Comparison of ENCODE assay signal across 1 cellular context in genomic region chr11:17277024-17277584, GRCh38.
TF ChIP-seq lines count a peak whose summit lies in the region.

No MANE protein-coding gene starts in this region.

TF ChIP-seq in HepG2, 621 proteins besides CTCF, POLR2A, EP300 and RAD21 (continued from another document and continues in another):
- TF ChIP-seq, protein P1, sequence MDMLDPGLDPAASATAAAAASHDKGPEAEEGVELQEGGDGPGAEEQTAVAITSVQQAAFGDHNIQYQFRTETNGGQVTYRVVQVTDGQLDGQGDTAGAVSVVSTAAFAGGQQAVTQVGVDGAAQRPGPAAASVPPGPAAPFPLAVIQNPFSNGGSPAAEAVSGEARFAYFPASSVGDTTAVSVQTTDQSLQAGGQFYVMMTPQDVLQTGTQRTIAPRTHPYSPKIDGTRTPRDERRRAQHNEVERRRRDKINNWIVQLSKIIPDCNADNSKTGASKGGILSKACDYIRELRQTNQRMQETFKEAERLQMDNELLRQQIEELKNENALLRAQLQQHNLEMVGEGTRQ (IDR thresholded peaks at IDR 0.05; ENCODE audit: low read depth, low read length), result no peak
- TF ChIP-seq, protein P1 (CRISPR knock-in tag; IDR thresholded peaks at IDR 0.05; ENCODE audit: borderline replicate concordance), result no peak
- 0 out of 2 replicates have a peak, but pooled peaks have one; percentile 69 for TF ChIP-seq KLF15 (CRISPR knock-in tag; IDR thresholded peaks at IDR 0.05; ENCODE audit: borderline replicate concordance)
- TF ChIP-seq SAFB2 (CRISPR knock-in tag; IDR thresholded peaks at IDR 0.05; ENCODE audit: borderline replicate concordance, low read depth), result no peak
- no peak for TF ChIP-seq KAT8 (CRISPR knock-in tag; IDR thresholded peaks at IDR 0.05)
- TF ChIP-seq DNMT1 (CRISPR knock-in tag; IDR thresholded peaks at IDR 0.05), result no peak
- TF ChIP-seq HNRNPL (IDR thresholded peaks at IDR 0.05; ENCODE audit: low read depth, low read length), result 0 out of 2 replicates have a peak, but pooled peaks have one; percentile 36
- peak; percentile 12; the same call in 1 of the 2 replicates for TF ChIP-seq ZNF891 (CRISPR knock-in tag; IDR thresholded peaks at IDR 0.05)
- TF ChIP-seq ZNF713 (CRISPR knock-in tag; IDR thresholded peaks at IDR 0.05), result 0 out of 2 replicates have a peak, but pooled peaks have one; percentile 11
- TF ChIP-seq ARNT (IDR thresholded peaks at IDR 0.05), result no peak
- TF ChIP-seq MEIS2 (CRISPR knock-in tag; IDR thresholded peaks at IDR 0.05), result no peak
- no peak for TF ChIP-seq PHF20 (CRISPR knock-in tag; IDR thresholded peaks at IDR 0.05)
- TF ChIP-seq TBX2 (CRISPR knock-in tag; IDR thresholded peaks at IDR 0.05; ENCODE audit: borderline replicate concordance), result no peak
- TF ChIP-seq ZMAT5 (CRISPR knock-in tag; IDR thresholded peaks at IDR 0.05; ENCODE audit: borderline replicate concordance, low read depth), result no peak
- TF ChIP-seq MATR3 (CRISPR knock-in tag; IDR thresholded peaks at IDR 0.05), result no peak
- no peak for TF ChIP-seq RARG (CRISPR knock-in tag; IDR thresholded peaks at IDR 0.05; ENCODE audit: low read depth)
- TF ChIP-seq NFIC (IDR thresholded peaks at IDR 0.05; ENCODE audit: low read length), result no peak
- no peak for TF ChIP-seq PPARG (CRISPR knock-in tag; conservative IDR thresholded peaks at IDR 0.05)
- no peak for TF ChIP-seq NFYC (CRISPR knock-in tag; IDR thresholded peaks at IDR 0.05)
- TF ChIP-seq ZNF317 (CRISPR knock-in tag; IDR thresholded peaks at IDR 0.05), result 0 out of 2 replicates have a peak, but pooled peaks have one; percentile 5
- no peak for TF ChIP-seq SP5 (CRISPR knock-in tag; IDR thresholded peaks at IDR 0.05; ENCODE audit: borderline replicate concordance, low read depth)
- TF ChIP-seq, protein P2, sequence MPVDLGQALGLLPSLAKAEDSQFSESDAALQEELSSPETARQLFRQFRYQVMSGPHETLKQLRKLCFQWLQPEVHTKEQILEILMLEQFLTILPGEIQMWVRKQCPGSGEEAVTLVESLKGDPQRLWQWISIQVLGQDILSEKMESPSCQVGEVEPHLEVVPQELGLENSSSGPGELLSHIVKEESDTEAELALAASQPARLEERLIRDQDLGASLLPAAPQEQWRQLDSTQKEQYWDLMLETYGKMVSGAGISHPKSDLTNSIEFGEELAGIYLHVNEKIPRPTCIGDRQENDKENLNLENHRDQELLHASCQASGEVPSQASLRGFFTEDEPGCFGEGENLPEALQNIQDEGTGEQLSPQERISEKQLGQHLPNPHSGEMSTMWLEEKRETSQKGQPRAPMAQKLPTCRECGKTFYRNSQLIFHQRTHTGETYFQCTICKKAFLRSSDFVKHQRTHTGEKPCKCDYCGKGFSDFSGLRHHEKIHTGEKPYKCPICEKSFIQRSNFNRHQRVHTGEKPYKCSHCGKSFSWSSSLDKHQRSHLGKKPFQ (CRISPR knock-in tag; IDR thresholded peaks at IDR 0.05; ENCODE audit: insufficient replicate concordance), result no peak
- TF ChIP-seq ZNF674 (CRISPR knock-in tag; IDR thresholded peaks at IDR 0.05; ENCODE audit: low read depth), result no peak
- TF ChIP-seq, protein P3, sequence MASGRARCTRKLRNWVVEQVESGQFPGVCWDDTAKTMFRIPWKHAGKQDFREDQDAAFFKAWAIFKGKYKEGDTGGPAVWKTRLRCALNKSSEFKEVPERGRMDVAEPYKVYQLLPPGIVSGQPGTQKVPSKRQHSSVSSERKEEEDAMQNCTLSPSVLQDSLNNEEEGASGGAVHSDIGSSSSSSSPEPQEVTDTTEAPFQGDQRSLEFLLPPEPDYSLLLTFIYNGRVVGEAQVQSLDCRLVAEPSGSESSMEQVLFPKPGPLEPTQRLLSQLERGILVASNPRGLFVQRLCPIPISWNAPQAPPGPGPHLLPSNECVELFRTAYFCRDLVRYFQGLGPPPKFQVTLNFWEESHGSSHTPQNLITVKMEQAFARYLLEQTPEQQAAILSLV (CRISPR knock-in tag; IDR thresholded peaks at IDR 0.05; ENCODE audit: borderline replicate concordance), result no peak
- no peak for TF ChIP-seq ZNF607 (CRISPR knock-in tag; IDR thresholded peaks at IDR 0.05; ENCODE audit: borderline replicate concordance)
- peak; percentile 16; the same call in 1 of the 2 replicates for TF ChIP-seq ZNF20 (CRISPR knock-in tag; IDR thresholded peaks at IDR 0.05)
- TF ChIP-seq ERF (CRISPR knock-in tag; IDR thresholded peaks at IDR 0.05), result peak; percentile 4; the same call in 1 of the 2 replicates
- TF ChIP-seq SIN3A (IDR thresholded peaks at IDR 0.05; ENCODE audit: borderline replicate concordance, low read depth, low read length), result no peak
- no peak for TF ChIP-seq DMAP1 (CRISPR knock-in tag; IDR thresholded peaks at IDR 0.05)
- TF ChIP-seq FOXJ3 (CRISPR knock-in tag; IDR thresholded peaks at IDR 0.05; ENCODE audit: borderline replicate concordance), result no peak
- TF ChIP-seq ZNF280B (CRISPR knock-in tag; IDR thresholded peaks at IDR 0.05; ENCODE audit: borderline replicate concordance), result 0 out of 2 replicates have a peak, but pooled peaks have one; percentile 42
- no peak for TF ChIP-seq RNF2 (conservative IDR thresholded peaks at IDR 0.05; ENCODE audit: low read depth)
- TF ChIP-seq ZNF570 (CRISPR knock-in tag; IDR thresholded peaks at IDR 0.05; ENCODE audit: borderline replicate concordance), result no peak
- TF ChIP-seq RBM39 (IDR thresholded peaks at IDR 0.05; ENCODE audit: low read depth, low read length, poor library complexity, severe bottlenecking), result no peak
- TF ChIP-seq, protein P4, sequence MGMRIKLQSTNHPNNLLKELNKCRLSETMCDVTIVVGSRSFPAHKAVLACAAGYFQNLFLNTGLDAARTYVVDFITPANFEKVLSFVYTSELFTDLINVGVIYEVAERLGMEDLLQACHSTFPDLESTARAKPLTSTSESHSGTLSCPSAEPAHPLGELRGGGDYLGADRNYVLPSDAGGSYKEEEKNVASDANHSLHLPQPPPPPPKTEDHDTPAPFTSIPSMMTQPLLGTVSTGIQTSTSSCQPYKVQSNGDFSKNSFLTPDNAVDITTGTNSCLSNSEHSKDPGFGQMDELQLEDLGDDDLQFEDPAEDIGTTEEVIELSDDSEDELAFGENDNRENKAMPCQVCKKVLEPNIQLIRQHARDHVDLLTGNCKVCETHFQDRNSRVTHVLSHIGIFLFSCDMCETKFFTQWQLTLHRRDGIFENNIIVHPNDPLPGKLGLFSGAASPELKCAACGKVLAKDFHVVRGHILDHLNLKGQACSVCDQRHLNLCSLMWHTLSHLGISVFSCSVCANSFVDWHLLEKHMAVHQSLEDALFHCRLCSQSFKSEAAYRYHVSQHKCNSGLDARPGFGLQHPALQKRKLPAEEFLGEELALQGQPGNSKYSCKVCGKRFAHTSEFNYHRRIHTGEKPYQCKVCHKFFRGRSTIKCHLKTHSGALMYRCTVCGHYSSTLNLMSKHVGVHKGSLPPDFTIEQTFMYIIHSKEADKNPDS (CRISPR knock-in tag; IDR thresholded peaks at IDR 0.05), result no peak
- TF ChIP-seq SALL2 (CRISPR knock-in tag; IDR thresholded peaks at IDR 0.05), result no peak
- no peak for TF ChIP-seq ZNF362 (CRISPR knock-in tag; IDR thresholded peaks at IDR 0.05; ENCODE audit: borderline replicate concordance)
- TF ChIP-seq ATF2 (CRISPR knock-in tag; IDR thresholded peaks at IDR 0.05), result no peak
- TF ChIP-seq ZNF3 (CRISPR knock-in tag; IDR thresholded peaks at IDR 0.05), result no peak
- TF ChIP-seq MBNL3 (CRISPR knock-in tag; conservative IDR thresholded peaks at IDR 0.05), result no peak
- TF ChIP-seq TBX3 (IDR thresholded peaks at IDR 0.05; ENCODE audit: borderline replicate concordance), result no peak
- TF ChIP-seq ZNF383 (CRISPR knock-in tag; IDR thresholded peaks at IDR 0.05; ENCODE audit: borderline replicate concordance), result no peak
- TF ChIP-seq PBX3 (CRISPR knock-in tag; IDR thresholded peaks at IDR 0.05; ENCODE audit: borderline replicate concordance), result no peak
- TF ChIP-seq YEATS4 (CRISPR knock-in tag; IDR thresholded peaks at IDR 0.05; ENCODE audit: borderline replicate concordance), result no peak
- TF ChIP-seq ZBTB7A (CRISPR knock-in tag; IDR thresholded peaks at IDR 0.05), result 0 out of 2 replicates have a peak, but pooled peaks have one; percentile 9
- no peak for TF ChIP-seq ZNF160 (CRISPR knock-in tag; IDR thresholded peaks at IDR 0.05)
- TF ChIP-seq ZNF770 (CRISPR knock-in tag; IDR thresholded peaks at IDR 0.05), result no peak
- no peak for TF ChIP-seq PCBP1 (IDR thresholded peaks at IDR 0.05; ENCODE audit: borderline replicate concordance, low read depth, low read length)
- 0 out of 2 replicates have a peak, but pooled peaks have one; percentile 13 for TF ChIP-seq MIER3 (CRISPR knock-in tag; IDR thresholded peaks at IDR 0.05; ENCODE audit: borderline replicate concordance)
- TF ChIP-seq ZNF672 (CRISPR knock-in tag; IDR thresholded peaks at IDR 0.05), result no peak
- TF ChIP-seq RCOR2 (CRISPR knock-in tag; IDR thresholded peaks at IDR 0.05), result no peak
- no peak for TF ChIP-seq ZNF484 (CRISPR knock-in tag; IDR thresholded peaks at IDR 0.05; ENCODE audit: borderline replicate concordance, low read depth)
- no peak for TF ChIP-seq TP53 (CRISPR knock-in tag; conservative IDR thresholded peaks at IDR 0.05)
- TF ChIP-seq, protein P5, sequence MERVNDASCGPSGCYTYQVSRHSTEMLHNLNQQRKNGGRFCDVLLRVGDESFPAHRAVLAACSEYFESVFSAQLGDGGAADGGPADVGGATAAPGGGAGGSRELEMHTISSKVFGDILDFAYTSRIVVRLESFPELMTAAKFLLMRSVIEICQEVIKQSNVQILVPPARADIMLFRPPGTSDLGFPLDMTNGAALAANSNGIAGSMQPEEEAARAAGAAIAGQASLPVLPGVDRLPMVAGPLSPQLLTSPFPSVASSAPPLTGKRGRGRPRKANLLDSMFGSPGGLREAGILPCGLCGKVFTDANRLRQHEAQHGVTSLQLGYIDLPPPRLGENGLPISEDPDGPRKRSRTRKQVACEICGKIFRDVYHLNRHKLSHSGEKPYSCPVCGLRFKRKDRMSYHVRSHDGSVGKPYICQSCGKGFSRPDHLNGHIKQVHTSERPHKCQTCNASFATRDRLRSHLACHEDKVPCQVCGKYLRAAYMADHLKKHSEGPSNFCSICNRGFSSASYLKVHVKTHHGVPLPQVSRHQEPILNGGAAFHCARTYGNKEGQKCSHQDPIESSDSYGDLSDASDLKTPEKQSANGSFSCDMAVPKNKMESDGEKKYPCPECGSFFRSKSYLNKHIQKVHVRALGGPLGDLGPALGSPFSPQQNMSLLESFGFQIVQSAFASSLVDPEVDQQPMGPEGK (CRISPR knock-in tag; IDR thresholded peaks at IDR 0.05), result no peak
